14 cellular contexts compared by ENCODE assay signal in genomic region chr1:45643978-45644377, GRCh38. TPM values are rescaled to one million over a fixed set of nuclear protein-coding genes. Genes with fewer than 3 reads are reported as not detected.
DNase-seq lines count a peak whose midpoint lies in the region; ATAC-seq, FAIRE-seq and TF ChIP-seq lines count a peak whose summit lies in the region.
"Had no signal": no experiment of that assay in that cellular context is flagged by ENCODE, and none has a peak within 500 bp of the region (broad histone marks: within the 10 kb centered on the region; RNA-seq: fewer than 3 reads in every experiment).

No MANE protein-coding gene starts in this region.

- H3K9me3 Mint-ChIP-seq in naive thymus-derived CD8-positive, alpha-beta T cell, result no peaks in the 10 kb centered on the region

- CTCF ChIA-PET in A549 (lab: Yijun Ruan, JAX), result interaction anchor here (1.7 to 1.8 kb wide), 3 partner anchors 9 to 27 kb away, joined by 4 to 5 read pairs (median 4); no protein-coding TSS in a partner anchor

- H3K4me3 ChIP-seq in A549, result no peak overlapping the region
- H3K4me3 ChIP-seq in astrocyte of the cerebellum (ENCODE audit: low read depth, low read length), result no peak overlapping the region
- H3K4me3 ChIP-seq: BLaER1 treated with 17β-estradiol and CSF1 and Interleukin-3, amounts not matched to agents 10 nM and 100 nM; SK-N-MC had no signal

- peak overlapping the region in 5 of 10 donors; percentile 12 to 83 (median 24) for H3K27ac Mint-ChIP-seq in naive thymus-derived CD8-positive, alpha-beta T cell

- peaks cover 3 to 22% (median 12%) of the 10 kb centered on the region in 4 donors for H3K4me1 Mint-ChIP-seq in naive thymus-derived CD8-positive, alpha-beta T cell

- no peak overlapping the region for H3K4me3 Mint-ChIP-seq in naive thymus-derived CD8-positive, alpha-beta T cell

- peaks cover 0 to 64% (median 4%) of the 10 kb centered on the region in 3 donors for H3K36me3 Mint-ChIP-seq in naive thymus-derived CD8-positive, alpha-beta T cell

- no peaks in the 10 kb centered on the region for H3K27me3 Mint-ChIP-seq in naive thymus-derived CD8-positive, alpha-beta T cell

- 0 out of 3 replicates have a peak, but pooled peaks have one; percentile 15 for TF ChIP-seq CTCF in A549 (IDR thresholded peaks at IDR 0.05)
- peak; percentile 9 for TF ChIP-seq CTCF in astrocyte of the cerebellum (IDR thresholded peaks at IDR 0.05; ENCODE audit: low read depth, low read length, missing control alignments)

- POLR2A ChIA-PET in A549 (lab: Yijun Ruan, JAX), result no interaction called here
- POLR2A ChIA-PET in naive thymus-derived CD8-positive, alpha-beta T cell (lab: Charles Lee), result interaction anchor here (1.4 kb wide), 1 partner anchor 42 kb away, joined by 3 read pairs; the partner anchor contains the start of gene GPBP1L1

- in situ Hi-C loops in astrocyte of the cerebellum (cut with HindIII; ENCODE audit: low sequenced_read_pairs), result no loop called here

- peak; percentile 70 to 77; a peak in 4 of 6 replicates for ATAC-seq in A549
- peak; percentile 56 for ATAC-seq in left lobe of liver
- ATAC-seq in GM21447 (IDR thresholded peaks at IDR 0.05; ENCODE audit: unreplicated experiment), result no peak
- ATAC-seq in naive thymus-derived CD8-positive, alpha-beta T cell, result no peak

- H3K4me1 ChIP-seq in A549, result peaks cover 7% of the 10 kb centered on the region; the same call in 1 of the 3 replicates

- no peak for TF ChIP-seq POLR2A in A549 (IDR thresholded peaks at IDR 0.05; ENCODE audit: low read length)

- no peak for FAIRE-seq in A549 (lab: Jason Lieb, UNC)
- FAIRE-seq: astrocyte had no signal

- no peak overlapping the region for H3K27ac ChIP-seq in A549
- H3K27ac ChIP-seq: BLaER1 treated with 17β-estradiol and CSF1 and Interleukin-3, amounts not matched to agents 10 nM and 100 nM; SK-N-MC had no signal

- no peak for TF ChIP-seq RAD21 in A549 (conservative IDR thresholded peaks at IDR 0.05 in 1 of 2, IDR thresholded peaks at IDR 0.05 in 1 of 2)

- peak in 1 of 2 experiments; percentile 21 for DNase-seq in A549 (ENCODE audit: low read depth in 1 of 2, low spot score in 1 of 2)
- DNase-seq in HT1080 (ENCODE audit: low read depth), result peak; percentile 9
- no peak for DNase-seq in astrocyte of the cerebellum (ENCODE audit: low read depth)
- DNase-seq in left lobe of liver (ENCODE audit: low spot score), result no peak
- no peak for DNase-seq in activated CD8-positive, alpha-beta memory T cell treated with anti-CD3 and anti-CD28 coated beads, Interleukin-2, amount 50 U/mL, for 4 hours
- DNase-seq in naive thymus-derived CD8-positive, alpha-beta T cell, result no peak
- DNase-seq in midbrain (lab: John Stamatoyannopoulos, UW), result no peak
- DNase-seq: NCI-H187; stimulated activated CD4-positive, alpha-beta T cell treated with anti-CD3 and anti-CD28 coated beads, Interleukin-12 subunit alpha, Interleukin-12 subunit beta, amount 100 ng/mL, for 4 hours; stimulated activated naive CD4-positive, alpha-beta T cell treated with Interleukin-2 at 50 U/mL for 16 hours had no signal

- no peak overlapping the region for H3K4me2 ChIP-seq in A549
- H3K4me2 ChIP-seq: BLaER1 treated with 17β-estradiol and CSF1 and Interleukin-3, amounts not matched to agents 10 nM and 100 nM had no signal

- no peak for TF ChIP-seq EP300 in A549 (IDR thresholded peaks at IDR 0.05)

- H3K9me3 ChIP-seq in A549, result no peaks in the 10 kb centered on the region
- H3K9me3 ChIP-seq: BLaER1 treated with 17β-estradiol and CSF1 and Interleukin-3, amounts not matched to agents 10 nM and 100 nM had no signal

TF ChIP-seq in A549, 52 proteins besides CTCF, POLR2A, EP300 and RAD21:
- no peak for TF ChIP-seq TFCP2L1 (CRISPR knock-in tag; IDR thresholded peaks at IDR 0.05)
- no peak for TF ChIP-seq MYC (IDR thresholded peaks at IDR 0.05; ENCODE audit: borderline replicate concordance, low read length)
- no peak for TF ChIP-seq PHF8 (IDR thresholded peaks at IDR 0.05; ENCODE audit: borderline replicate concordance, low read depth)
- no peak for TF ChIP-seq FOSB (CRISPR knock-in tag; IDR thresholded peaks at IDR 0.05)
- TF ChIP-seq BHLHE40 (IDR thresholded peaks at IDR 0.05; ENCODE audit: low read depth, low read length), result no peak
- TF ChIP-seq RARB (CRISPR knock-in tag; IDR thresholded peaks at IDR 0.05), result no peak
- no peak for TF ChIP-seq HOXA7 (CRISPR knock-in tag; IDR thresholded peaks at IDR 0.05)

RNA-seq across cellular contexts. Expression of gene CCDC17, which starts 20.1 kb away (rescaled TPM):
- polyA plus RNA-seq in A549 (2011; rRNA removed), result 0.38 and 0.50 TPM in 2 replicates
- 0.26 and 0.35 TPM in 2 replicates for polyA plus RNA-seq in A549 (2012; cell fraction: cytosol; rRNA removed)
- 3.4 TPM in 2 replicates for polyA plus RNA-seq in A549 (2012; cell fraction: nucleus; rRNA removed)
- 0.26 to 0.66 TPM (median 0.49 TPM) in 3 replicates for polyA plus RNA-seq in A549 (2017; fragmentation: RNase III; extraction: RNeasy Plus Mini Kit Qiagen cat#74134 plus additional on column Dnase treatment)
- 1.7 and 2.0 TPM in 2 replicates for polyA minus RNA-seq in A549 (2011; rRNA and poly(A)+ RNA removed)
- total RNA-seq in HT1080 (2014; rRNA removed; shearing (Covaris generic)), result 0.56 and 0.94 TPM in 2 replicates
- polyA plus RNA-seq in HT1080 (2015; cell fraction: cytosol; rRNA removed), result 0.19 and 0.26 TPM in 2 replicates
- 3.8 and 3.9 TPM in 2 replicates for polyA plus RNA-seq in HT1080 (2015; cell fraction: nucleus; rRNA removed)
- 2.7 TPM for total RNA-seq in left lobe of liver
- total RNA-seq in naive thymus-derived CD8-positive, alpha-beta T cell, result 1 to 10 TPM; 9.2 to 9.4 TPM
- under 1 TPM in 1 of 3 donors, not detected in 2; 0.43 TPM for polyA plus RNA-seq in naive thymus-derived CD8-positive, alpha-beta T cell

RNA-seq across cellular contexts. Expression of gene GPBP1L1, which starts 42.4 kb away (rescaled TPM):
- polyA plus RNA-seq in A549 (2011; rRNA removed) (61.3 and 74.0 TPM in 2 replicates), A549 (2017; fragmentation: RNase III; extraction: RNeasy Plus Mini Kit Qiagen cat#74134 plus additional on column Dnase treatment) (47.7 to 50.9 TPM (median 50.5 TPM) in 3 replicates)
- 13.3 and 14.8 TPM in 2 replicates for polyA plus RNA-seq in A549 (2012; cell fraction: cytosol; rRNA removed)
- polyA plus RNA-seq in A549 (2012; cell fraction: nucleus; rRNA removed), result 11.6 and 17.7 TPM in 2 replicates
- polyA minus RNA-seq in A549 (2011; rRNA and poly(A)+ RNA removed), result 60.0 and 65.4 TPM in 2 replicates
- total RNA-seq in HT1080 (2014; rRNA removed; shearing (Covaris generic)), result 92.7 and 99.6 TPM in 2 replicates
- polyA plus RNA-seq in HT1080 (2015; cell fraction: cytosol; rRNA removed), result 80.9 and 102 TPM in 2 replicates
- 169 and 173 TPM in 2 replicates for polyA plus RNA-seq in HT1080 (2015; cell fraction: nucleus; rRNA removed)
- total RNA-seq in left lobe of liver, result 76.2 TPM
- 100 to 1,000 TPM; 183 to 193 TPM for total RNA-seq in naive thymus-derived CD8-positive, alpha-beta T cell
- polyA plus RNA-seq in naive thymus-derived CD8-positive, alpha-beta T cell, result 10 to 100 TPM; 88.9 to 94.0 (median 92.1) TPM

RNA-seq across cellular contexts. Expression of gene TMEM69, which starts 44.0 kb away (rescaled TPM):
- polyA plus RNA-seq in A549 (2011; rRNA removed) (50.8 and 65.4 TPM in 2 replicates), A549 (2017; fragmentation: RNase III; extraction: RNeasy Plus Mini Kit Qiagen cat#74134 plus additional on column Dnase treatment) (21.6 to 23.1 TPM (median 22.7 TPM) in 3 replicates)
- polyA plus RNA-seq in A549 (2012; cell fraction: cytosol; rRNA removed), result 22.9 and 28.9 TPM in 2 replicates
- 10.7 and 12.7 TPM in 2 replicates for polyA plus RNA-seq in A549 (2012; cell fraction: nucleus; rRNA removed)
- polyA minus RNA-seq in A549 (2011; rRNA and poly(A)+ RNA removed), result 21.7 and 29.1 TPM in 2 replicates
- total RNA-seq in HT1080 (2014; rRNA removed; shearing (Covaris generic)), result 47.5 and 66.8 TPM in 2 replicates
- polyA plus RNA-seq in HT1080 (2015; cell fraction: cytosol; rRNA removed), result 72.8 and 73.5 TPM in 2 replicates
- polyA plus RNA-seq in HT1080 (2015; cell fraction: nucleus; rRNA removed), result 70.6 and 71.4 TPM in 2 replicates
- 6.5 TPM for total RNA-seq in left lobe of liver
- 10 to 100 TPM; 23.9 to 29.1 TPM for total RNA-seq in naive thymus-derived CD8-positive, alpha-beta T cell
- polyA plus RNA-seq in naive thymus-derived CD8-positive, alpha-beta T cell, result 10 to 100 TPM; 43.5 to 59.4 (median 56.0) TPM

Comparison
In these comparisons a context has a peak if more than half of its experiments do, and no peak if none do; other contexts are left out.
1. ATAC-seq: peak in A549 (2 of 2) and left lobe of liver (single experiment); none in GM21447 (single experiment) and naive thymus-derived CD8-positive, alpha-beta T cell (0 of 2).